Comparison of ENCODE assay signal across 1 cellular context in genomic region chr11:13007702-13008435, GRCh38.
A peak's percentile ranks its signal among the peaks of the same experiment; 100 is the strongest.
TF ChIP-seq lines count a peak whose summit lies in the region.

No MANE protein-coding gene starts in this region.

TF ChIP-seq in HepG2, 621 proteins besides CTCF, POLR2A, EP300 and RAD21 (continued from another document and continues in another):
- TF ChIP-seq SKIL (CRISPR knock-in tag; IDR thresholded peaks at IDR 0.05; ENCODE audit: borderline replicate concordance): peak; percentile 82
- no peak for TF ChIP-seq ZBTB21 (CRISPR knock-in tag; IDR thresholded peaks at IDR 0.05)
- TF ChIP-seq TFAP4 (IDR thresholded peaks at IDR 0.05; ENCODE audit: borderline replicate concordance, low read depth): no peak
- no peak for TF ChIP-seq ZBTB14 (CRISPR knock-in tag; IDR thresholded peaks at IDR 0.05)
- TF ChIP-seq PAWR (CRISPR knock-in tag; IDR thresholded peaks at IDR 0.05; ENCODE audit: borderline replicate concordance): no peak
- peak; percentile 84 for TF ChIP-seq RARA (CRISPR knock-in tag; IDR thresholded peaks at IDR 0.05)
- 0 out of 2 replicates have a peak, but pooled peaks have one; percentile 55 for TF ChIP-seq ARNTL (CRISPR knock-in tag; IDR thresholded peaks at IDR 0.05)
- TF ChIP-seq ZNF235 (CRISPR knock-in tag; IDR thresholded peaks at IDR 0.05; ENCODE audit: borderline replicate concordance): no peak
- TF ChIP-seq ZNF83 (CRISPR knock-in tag; IDR thresholded peaks at IDR 0.05; ENCODE audit: borderline replicate concordance): no peak
- peak; percentile 73 for TF ChIP-seq HOMEZ (CRISPR knock-in tag; IDR thresholded peaks at IDR 0.05; ENCODE audit: low read depth)
- TF ChIP-seq ZNF446 (CRISPR knock-in tag; IDR thresholded peaks at IDR 0.05): no peak
- TF ChIP-seq THYN1 (CRISPR knock-in tag; IDR thresholded peaks at IDR 0.05; ENCODE audit: borderline replicate concordance, low read depth): no peak
- TF ChIP-seq AHDC1 (CRISPR knock-in tag; IDR thresholded peaks at IDR 0.05; ENCODE audit: borderline replicate concordance): peak; percentile 97
- 0 out of 2 replicates have a peak, but pooled peaks have one; percentile 18 for TF ChIP-seq MED13 (CRISPR knock-in tag; IDR thresholded peaks at IDR 0.05)
- no peak for TF ChIP-seq ZNF766 (CRISPR knock-in tag; IDR thresholded peaks at IDR 0.05; ENCODE audit: borderline replicate concordance)
- TF ChIP-seq ZNF281 (CRISPR knock-in tag; IDR thresholded peaks at IDR 0.05; ENCODE audit: borderline replicate concordance): no peak
- TF ChIP-seq MYNN (CRISPR knock-in tag; IDR thresholded peaks at IDR 0.05; ENCODE audit: low read depth): no peak
- no peak for TF ChIP-seq EZH2 (conservative IDR thresholded peaks at IDR 0.05; ENCODE audit: low read depth, low read length)
- no peak for TF ChIP-seq ETV6 (CRISPR knock-in tag; conservative IDR thresholded peaks at IDR 0.05)
- no peak for TF ChIP-seq ZNF234 (CRISPR knock-in tag; conservative IDR thresholded peaks at IDR 0.05)
- no peak for TF ChIP-seq POGK (CRISPR knock-in tag; conservative IDR thresholded peaks at IDR 0.05)
- peak; percentile 46; the same call in 1 of the 2 replicates for TF ChIP-seq ZBTB46 (CRISPR knock-in tag; IDR thresholded peaks at IDR 0.05; ENCODE audit: borderline replicate concordance)
- TF ChIP-seq MAZ (IDR thresholded peaks at IDR 0.05; ENCODE audit: borderline replicate concordance, low read depth, low read length): no peak
- no peak; the same call in 1 of the 2 replicates for TF ChIP-seq MAZ (CRISPR knock-in tag; IDR thresholded peaks at IDR 0.05; ENCODE audit: low read depth)
- TF ChIP-seq DMTF1 (CRISPR knock-in tag; IDR thresholded peaks at IDR 0.05): no peak
- peak; percentile 61; the same call in 1 of the 2 replicates for TF ChIP-seq NR2C2 (CRISPR knock-in tag; IDR thresholded peaks at IDR 0.05; ENCODE audit: borderline replicate concordance)
- TF ChIP-seq BRF2 (CRISPR knock-in tag; IDR thresholded peaks at IDR 0.05): no peak
- TF ChIP-seq MTA3 (CRISPR knock-in tag; IDR thresholded peaks at IDR 0.05): no peak
- peak; percentile 95 for TF ChIP-seq SP5 (CRISPR knock-in tag; IDR thresholded peaks at IDR 0.05; ENCODE audit: borderline replicate concordance, low read depth)
- no peak for TF ChIP-seq ZFYVE20 (CRISPR knock-in tag; IDR thresholded peaks at IDR 0.05; ENCODE audit: borderline replicate concordance, low read depth)
